In the genomic region with DNA sequence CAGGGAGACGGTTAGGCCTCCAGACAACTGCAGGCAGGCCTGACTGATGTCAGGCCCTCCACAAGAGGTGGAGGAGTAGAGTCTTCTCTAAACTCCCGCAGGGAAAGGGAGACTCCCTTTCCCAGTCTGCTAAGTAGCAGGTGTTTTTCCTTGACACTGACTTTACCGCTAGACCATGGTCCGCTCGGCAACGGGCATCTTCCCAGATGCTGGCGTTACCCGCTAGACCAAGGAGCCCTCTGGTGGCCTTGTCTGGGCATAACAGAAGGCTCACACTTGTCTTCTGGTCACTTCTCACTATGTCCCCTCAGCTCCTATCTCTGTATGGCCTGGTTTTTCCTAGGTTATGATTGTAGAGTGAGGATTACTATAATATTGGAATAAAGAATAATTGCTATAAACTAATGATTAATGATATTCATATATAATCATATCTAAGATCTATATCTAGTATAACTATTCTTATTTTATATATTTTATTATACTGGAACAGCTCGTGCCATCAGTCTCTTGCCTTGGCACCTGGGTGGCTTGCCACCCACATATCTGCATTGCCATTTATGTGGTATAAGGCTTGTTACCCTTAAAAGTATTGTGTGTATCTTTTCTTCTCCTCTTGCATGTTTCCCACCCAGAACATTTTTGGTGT, we compare ENCODE assay signal across 8 cellular contexts. TPM values are rescaled to one million over a fixed set of nuclear protein-coding genes. Genes with fewer than 3 reads are reported as not detected.
DNase-seq lines count a peak whose midpoint lies in the region; ATAC-seq and TF ChIP-seq lines count a peak whose summit lies in the region.
"Not testable (repeated sequence)": the region's sequence is repeated elsewhere in the genome, so short reads cannot be mapped to it uniquely, and the experiment has no call there.

No MANE protein-coding gene starts in this region.

- not testable (repeated sequence) for H3K27ac ChIP-seq in OCI-LY7 (ENCODE audit: low read depth, low read length, poor library complexity, severe bottlenecking)

- H3K9me3 Mint-ChIP-seq in central memory CD8-positive, alpha-beta T cell; stimulated activated effector memory CD8-positive, alpha-beta T cell treated with anti-CD3 and anti-CD28 coated beads, Interleukin-12 subunit alpha, Interleukin-12 subunit beta, amount 100 ng/mL, for 72 hours: not testable (repeated sequence)

- not testable (repeated sequence) for H4K20me1 ChIP-seq in OCI-LY7 (ENCODE audit: insufficient read depth, low read length)

- H2AFZ ChIP-seq in OCI-LY7 (ENCODE audit: low read length), result peak overlapping the region; percentile 61; the same call in 1 of the 2 replicates

- H3K4me3 ChIP-seq in OCI-LY7 (ENCODE audit: low read depth, low read length, poor library complexity, severe bottlenecking), result not testable (repeated sequence)

- not testable (repeated sequence) for H3K9me2 ChIP-seq in OCI-LY7 (ENCODE audit: insufficient read depth, low read length)

- peak overlapping the region; percentile 26; the same call in 1 of the 2 replicates for H3K4me2 ChIP-seq in OCI-LY7 (ENCODE audit: low read length)

- TF ChIP-seq CTCF in OCI-LY7 (conservative IDR thresholded peaks at IDR 0.05; ENCODE audit: low read length), result peak; percentile 73

- BruUV-seq in OCI-LY7 (replicated peaks; lab: Mats Ljungman, UMichigan), result not testable (repeated sequence)

- not testable (repeated sequence) for H3K27me3 Mint-ChIP-seq in central memory CD8-positive, alpha-beta T cell

- CTCF ChIA-PET in OCI-LY7 (lab: Charles Lee; ENCODE audit: unreplicated experiment), result not testable (repeated sequence)

- not testable (repeated sequence) for ATAC-seq in central memory CD8-positive, alpha-beta T cell (replicated peaks; ENCODE audit: extremely low read depth, poor library complexity, severe bottlenecking); stimulated activated effector memory CD8-positive, alpha-beta T cell treated with anti-CD3 and anti-CD28 coated beads, Interleukin-12 subunit alpha, Interleukin-12 subunit beta, amount 100 ng/mL, for 72 hours

- not testable (repeated sequence) for H3K36me3 ChIP-seq in OCI-LY7 (ENCODE audit: insufficient read depth, low read length)

- not testable (repeated sequence) for H3K9me3 ChIP-seq in OCI-LY7 (ENCODE audit: low read length)

- H3K4me1 ChIP-seq in OCI-LY7 (ENCODE audit: insufficient read depth, low read length, poor library complexity, severe bottlenecking), result not testable (repeated sequence)

- H3K4me1 Mint-ChIP-seq in central memory CD8-positive, alpha-beta T cell; stimulated activated effector memory CD8-positive, alpha-beta T cell treated with anti-CD3 and anti-CD28 coated beads, Interleukin-12 subunit alpha, Interleukin-12 subunit beta, amount 100 ng/mL, for 72 hours: not testable (repeated sequence)

- DNase-seq in COR-L47 (lab: John Stamatoyannopoulos, UW) (peak; percentile 48), M059J (ENCODE audit: low read depth) (peak; percentile 13), OCI-LY7 (ENCODE audit: low spot score) (peak; percentile 69), iPS DF 19.7 (ENCODE audit: low read depth, low spot score) (peak; percentile 47), posterior cingulate gyrus (peak; percentile 45 to 95 (median 76))
- peak; percentile 20 to 26 (median 22) for DNase-seq in activated CD8-positive, alpha-beta memory T cell treated with anti-CD3 and anti-CD28 coated beads for 48 hours (ENCODE audit: low read depth in 2 of 3, low spot score in 2 of 3)
- peak; percentile 29 to 37 for DNase-seq in central memory CD8-positive, alpha-beta T cell (ENCODE audit: low spot score in 2 of 2)
- peak; percentile 50 to 82 for DNase-seq in stimulated activated effector memory CD8-positive, alpha-beta T cell treated with anti-CD3 and anti-CD28 coated beads, Interleukin-12 subunit alpha, Interleukin-12 subunit beta, amount 100 ng/mL, for 72 hours (ENCODE audit: low spot score in 2 of 2)

- H3K4me3 Mint-ChIP-seq in central memory CD8-positive, alpha-beta T cell, result peak overlapping the region; percentile 12
- not testable (repeated sequence) for H3K4me3 Mint-ChIP-seq in stimulated activated effector memory CD8-positive, alpha-beta T cell treated with anti-CD3 and anti-CD28 coated beads, Interleukin-12 subunit alpha, Interleukin-12 subunit beta, amount 100 ng/mL, for 72 hours

- POLR2A ChIA-PET in OCI-LY7 (lab: Charles Lee), result not testable (repeated sequence)

- intact Hi-C loops in OCI-LY7 (cut with micrococcal nuclease; ENCODE audit: unreplicated experiment), result loop anchor here (1.0 to 10.0 kb wide), 2 partner anchors 184 to 427 kb away; no protein-coding TSS in a partner anchor
- intact Hi-C loops in posterior cingulate gyrus (cut with DNase I), result not testable (repeated sequence)

- not testable (repeated sequence) for H3K79me2 ChIP-seq in OCI-LY7 (ENCODE audit: insufficient read depth, low read depth, low read length)

- H3K27ac Mint-ChIP-seq in central memory CD8-positive, alpha-beta T cell (ENCODE audit: low read depth), result peak overlapping the region; percentile 58
- H3K27ac Mint-ChIP-seq in stimulated activated effector memory CD8-positive, alpha-beta T cell treated with anti-CD3 and anti-CD28 coated beads, Interleukin-12 subunit alpha, Interleukin-12 subunit beta, amount 100 ng/mL, for 72 hours, result not testable (repeated sequence)

- H3K36me3 Mint-ChIP-seq in central memory CD8-positive, alpha-beta T cell (ENCODE audit: insufficient read depth); stimulated activated effector memory CD8-positive, alpha-beta T cell treated with anti-CD3 and anti-CD28 coated beads, Interleukin-12 subunit alpha, Interleukin-12 subunit beta, amount 100 ng/mL, for 72 hours: not testable (repeated sequence)

RNA-seq across cellular contexts. Expression of a gene that starts 58.5 kb away (rescaled TPM):
- 8.8 and 11.4 TPM in 2 replicates for total RNA-seq in M059J (2014; rRNA removed; shearing (Covaris generic))
- total RNA-seq in OCI-LY7 (2014; rRNA removed; shearing (Covaris generic)), result 17.5 and 18.5 TPM in 2 replicates
- 16.5 and 19.1 TPM in 2 replicates for total RNA-seq in OCI-LY7 (2022)

Comparison
In these comparisons a context has a peak if more than half of its experiments do, and no peak if none do; other contexts are left out.
1. DNase-seq: peak in every context shown above with its lines; median percentile 76 in posterior cingulate gyrus; 69 in OCI-LY7; 66 in stimulated activated effector memory CD8-positive, alpha-beta T cell treated with anti-CD3 and anti-CD28 coated beads, Interleukin-12 subunit alpha, Interleukin-12 subunit beta, amount 100 ng/mL, for 72 hours; 48 in COR-L47; 47 in iPS DF 19.7; 33 in central memory CD8-positive, alpha-beta T cell; 22 in activated CD8-positive, alpha-beta memory T cell treated with anti-CD3 and anti-CD28 coated beads for 48 hours; 13 in M059J.